6 cellular contexts compared by ENCODE assay signal in the genomic region with DNA sequence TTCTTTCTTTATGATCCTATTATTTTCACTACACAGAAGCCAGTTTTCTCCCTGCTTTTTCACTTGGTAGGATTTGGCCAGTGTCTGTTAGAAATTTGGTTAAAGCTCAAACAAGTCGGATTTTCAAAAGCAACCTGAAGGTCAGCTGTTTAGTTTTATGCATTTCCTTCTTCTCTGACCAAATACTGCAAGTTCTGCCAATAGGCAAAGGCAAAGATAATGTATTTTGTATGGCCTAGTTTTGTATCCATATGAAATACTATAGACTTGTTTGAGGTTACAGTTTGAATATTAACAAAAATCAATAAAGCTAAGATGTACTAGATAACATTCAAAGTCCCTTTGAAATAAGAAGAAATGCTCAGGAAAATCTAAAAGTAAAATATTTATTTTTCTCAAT.
"Had no signal": no experiment of that assay in that cellular context is flagged by ENCODE, and none has a peak within 500 bp of the region (broad histone marks: within the 10 kb centered on the region; RNA-seq: fewer than 3 reads in every experiment).

No MANE protein-coding gene starts in this region.

- ATAC-seq: K562 had no signal

- DNase-seq: IMR-90, KBM-7, KG1 had no signal

- H3K27ac ChIP-seq: HL-60 had no signal

- H3K4me3 ChIP-seq: K562 had no signal

- FAIRE-seq: HTR-8/SVneo, K562 had no signal
